In the genomic region with DNA sequence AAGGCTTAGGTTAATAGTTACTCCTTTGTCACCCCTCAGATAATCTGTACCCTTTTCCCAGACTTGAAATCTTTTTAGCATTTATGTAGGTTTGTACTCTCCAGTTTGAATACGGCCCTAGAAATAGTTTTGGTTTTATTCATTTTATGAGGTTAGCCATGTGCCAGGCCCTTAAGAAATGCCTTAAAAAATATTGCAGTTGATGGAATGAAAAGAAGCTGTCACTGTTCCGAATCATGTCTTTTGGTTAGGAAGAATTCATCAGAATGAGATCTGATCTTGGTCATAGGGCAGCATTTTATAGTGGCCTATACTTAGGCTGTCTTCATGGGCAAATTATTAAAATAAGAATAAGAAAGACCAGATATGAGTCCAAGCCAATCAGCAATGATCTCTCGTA, we compare ENCODE assay signal across 1 cellular context.
TF ChIP-seq lines count a peak whose summit lies in the region.

No MANE protein-coding gene starts in this region.

TF ChIP-seq in IMR-90, 13 proteins besides CTCF, POLR2A, EP300 and RAD21:
- TF ChIP-seq MAZ (IDR thresholded peaks at IDR 0.05; ENCODE audit: borderline replicate concordance, low read depth, low read length) (no peak), RFX5 (IDR thresholded peaks at IDR 0.05; ENCODE audit: low read depth, low read length) (no peak), BHLHE40 (IDR thresholded peaks at IDR 0.05; ENCODE audit: low read depth, low read length) (no peak), MAFK (IDR thresholded peaks at IDR 0.05; ENCODE audit: low read depth, low read length) (no peak), MXI1 (IDR thresholded peaks at IDR 0.05; ENCODE audit: borderline replicate concordance, low read depth, low read length) (no peak), NFE2L2 (IDR thresholded peaks at IDR 0.05; ENCODE audit: low read depth, low read length) (no peak), FOS (IDR thresholded peaks at IDR 0.05; ENCODE audit: low read depth, low read length) (no peak), CEBPB (IDR thresholded peaks at IDR 0.05; ENCODE audit: low read depth, low read length) (no peak), CHD1 (IDR thresholded peaks at IDR 0.05; ENCODE audit: low read depth, low read length) (no peak)
- TF ChIP-seq, protein P1, sequence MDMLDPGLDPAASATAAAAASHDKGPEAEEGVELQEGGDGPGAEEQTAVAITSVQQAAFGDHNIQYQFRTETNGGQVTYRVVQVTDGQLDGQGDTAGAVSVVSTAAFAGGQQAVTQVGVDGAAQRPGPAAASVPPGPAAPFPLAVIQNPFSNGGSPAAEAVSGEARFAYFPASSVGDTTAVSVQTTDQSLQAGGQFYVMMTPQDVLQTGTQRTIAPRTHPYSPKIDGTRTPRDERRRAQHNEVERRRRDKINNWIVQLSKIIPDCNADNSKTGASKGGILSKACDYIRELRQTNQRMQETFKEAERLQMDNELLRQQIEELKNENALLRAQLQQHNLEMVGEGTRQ (IDR thresholded peaks at IDR 0.05; ENCODE audit: low read depth, low read length) = no peak
